1 cellular context compared by ENCODE assay signal in genomic region chr16:4477966-4478365, GRCh38.
TF ChIP-seq lines count a peak whose summit lies in the region.

No MANE protein-coding gene starts in this region.

TF ChIP-seq in K562, 482 proteins besides CTCF, POLR2A, EP300 and RAD21 (continued from another document):
- TF ChIP-seq, protein P1, sequence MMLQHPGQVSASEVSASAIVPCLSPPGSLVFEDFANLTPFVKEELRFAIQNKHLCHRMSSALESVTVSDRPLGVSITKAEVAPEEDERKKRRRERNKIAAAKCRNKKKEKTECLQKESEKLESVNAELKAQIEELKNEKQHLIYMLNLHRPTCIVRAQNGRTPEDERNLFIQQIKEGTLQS (IDR thresholded peaks at IDR 0.05) = peak; percentile 58
- TF ChIP-seq, protein P1 (CRISPR knock-in tag; conservative IDR thresholded peaks at IDR 0.05) = no peak
- TF ChIP-seq MTA2 (IDR thresholded peaks at IDR 0.05; ENCODE audit: low read depth) (no peak), NR0B1 (IDR thresholded peaks at IDR 0.05; ENCODE audit: partially characterized antibody) (no peak), NRF1 (conservative IDR thresholded peaks at IDR 0.05 in 1 of 2, IDR thresholded peaks at IDR 0.05 in 1 of 2) (peak in 1 of 2 experiments; percentile 24; a peak in 1 of 4 replicates), PHB (CRISPR knock-in tag; IDR thresholded peaks at IDR 0.05) (no peak), TARDBP (IDR thresholded peaks at IDR 0.05) (no peak), SAFB2 (IDR thresholded peaks at IDR 0.05; ENCODE audit: borderline replicate concordance, low read depth, low read length, severe bottlenecking) (no peak), L3MBTL2 (IDR thresholded peaks at IDR 0.05) (no peak), BACH1 (tag; IDR thresholded peaks at IDR 0.05) (no peak), REST (CRISPR knock-in tag; IDR thresholded peaks at IDR 0.05; ENCODE audit: low read depth) (no peak)
- TF ChIP-seq, protein P2, sequence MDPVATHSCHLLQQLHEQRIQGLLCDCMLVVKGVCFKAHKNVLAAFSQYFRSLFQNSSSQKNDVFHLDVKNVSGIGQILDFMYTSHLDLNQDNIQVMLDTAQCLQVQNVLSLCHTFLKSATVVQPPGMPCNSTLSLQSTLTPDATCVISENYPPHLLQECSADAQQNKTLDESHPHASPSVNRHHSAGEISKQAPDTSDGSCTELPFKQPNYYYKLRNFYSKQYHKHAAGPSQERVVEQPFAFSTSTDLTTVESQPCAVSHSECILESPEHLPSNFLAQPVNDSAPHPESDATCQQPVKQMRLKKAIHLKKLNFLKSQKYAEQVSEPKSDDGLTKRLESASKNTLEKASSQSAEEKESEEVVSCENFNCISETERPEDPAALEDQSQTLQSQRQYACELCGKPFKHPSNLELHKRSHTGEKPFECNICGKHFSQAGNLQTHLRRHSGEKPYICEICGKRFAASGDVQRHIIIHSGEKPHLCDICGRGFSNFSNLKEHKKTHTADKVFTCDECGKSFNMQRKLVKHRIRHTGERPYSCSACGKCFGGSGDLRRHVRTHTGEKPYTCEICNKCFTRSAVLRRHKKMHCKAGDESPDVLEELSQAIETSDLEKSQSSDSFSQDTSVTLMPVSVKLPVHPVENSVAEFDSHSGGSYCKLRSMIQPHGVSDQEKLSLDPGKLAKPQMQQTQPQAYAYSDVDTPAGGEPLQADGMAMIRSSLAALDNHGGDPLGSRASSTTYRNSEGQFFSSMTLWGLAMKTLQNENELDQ (CRISPR knock-in tag; IDR thresholded peaks at IDR 0.05; ENCODE audit: borderline replicate concordance) = no peak
- TF ChIP-seq, protein P3, sequence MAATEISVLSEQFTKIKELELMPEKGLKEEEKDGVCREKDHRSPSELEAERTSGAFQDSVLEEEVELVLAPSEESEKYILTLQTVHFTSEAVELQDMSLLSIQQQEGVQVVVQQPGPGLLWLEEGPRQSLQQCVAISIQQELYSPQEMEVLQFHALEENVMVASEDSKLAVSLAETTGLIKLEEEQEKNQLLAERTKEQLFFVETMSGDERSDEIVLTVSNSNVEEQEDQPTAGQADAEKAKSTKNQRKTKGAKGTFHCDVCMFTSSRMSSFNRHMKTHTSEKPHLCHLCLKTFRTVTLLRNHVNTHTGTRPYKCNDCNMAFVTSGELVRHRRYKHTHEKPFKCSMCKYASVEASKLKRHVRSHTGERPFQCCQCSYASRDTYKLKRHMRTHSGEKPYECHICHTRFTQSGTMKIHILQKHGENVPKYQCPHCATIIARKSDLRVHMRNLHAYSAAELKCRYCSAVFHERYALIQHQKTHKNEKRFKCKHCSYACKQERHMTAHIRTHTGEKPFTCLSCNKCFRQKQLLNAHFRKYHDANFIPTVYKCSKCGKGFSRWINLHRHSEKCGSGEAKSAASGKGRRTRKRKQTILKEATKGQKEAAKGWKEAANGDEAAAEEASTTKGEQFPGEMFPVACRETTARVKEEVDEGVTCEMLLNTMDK (IDR thresholded peaks at IDR 0.05; ENCODE audit: borderline replicate concordance, insufficient read depth, low read depth, low read length, poor library complexity, severe bottlenecking) = no peak
